11 cellular contexts compared by ENCODE assay signal in the genomic region with DNA sequence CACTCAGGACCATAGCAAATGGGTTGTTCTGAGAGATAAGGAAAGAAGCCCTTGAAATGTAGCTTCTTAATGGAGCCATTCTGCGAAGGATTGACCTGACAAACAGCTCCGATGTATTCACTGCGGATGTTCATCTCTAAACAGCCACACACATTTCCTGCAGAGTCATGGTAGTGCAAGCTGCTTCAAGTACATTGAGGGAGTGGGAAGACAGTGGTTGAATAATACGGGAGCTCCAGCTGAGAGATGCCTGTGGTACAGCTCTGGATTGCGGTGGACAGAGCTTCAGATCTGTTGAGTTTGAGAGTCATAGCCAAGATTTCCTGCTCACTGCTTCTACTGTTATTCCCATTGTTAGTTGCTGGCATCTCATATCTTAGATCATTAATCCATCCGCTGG.
DNase-seq lines count a peak whose midpoint lies in the region; ATAC-seq and TF ChIP-seq lines count a peak whose summit lies in the region.
"Had no signal": no experiment of that assay in that cellular context is flagged by ENCODE, and none has a peak within 500 bp of the region (broad histone marks: within the 10 kb centered on the region; RNA-seq: fewer than 3 reads in every experiment).

No MANE protein-coding gene starts in this region.

- H3K36me3 ChIP-seq in right lobe of liver = no peaks in the 10 kb centered on the region

- intact Hi-C loops in right lobe of liver (cut with DNase I) = no loop called here

- H3K36me3 Mint-ChIP-seq in activated naive CD8-positive, alpha-beta T cell treated with anti-CD3 and anti-CD28 coated beads, Interleukin-2, amount 10 ng/mL, durations not matched to agents 7 days and 5 days = no peaks in the 10 kb centered on the region
- peaks cover 7% of the 10 kb centered on the region for H3K36me3 Mint-ChIP-seq in memory B cell

- peak; percentile 48 for DNase-seq in AG10803 (ENCODE audit: low read depth)
- DNase-seq in EH (ENCODE audit: low read depth) = peak; percentile 16
- no peak for DNase-seq in activated naive CD8-positive, alpha-beta T cell treated with anti-CD3 and anti-CD28 coated beads, Interleukin-2, amount 10 ng/mL, durations not matched to agents 7 days and 5 days
- DNase-seq in memory B cell (ENCODE audit: low spot score in 2 of 2) = no peak
- no peak for DNase-seq in NCI-H774 (lab: John Stamatoyannopoulos, UW)
- no peak for DNase-seq in SKM-1 treated with dmso at 0.1 percent for 144 hours (lab: John Stamatoyannopoulos, UW; ENCODE audit: unreplicated experiment)
- no peak for DNase-seq in right lobe of liver
- DNase-seq: activated effector memory CD4-positive, alpha-beta T cell treated with anti-CD3 and anti-CD28 coated beads, Interleukin-2, amount 50 U/mL, for 16 hours; effector CD8-positive, alpha-beta T cell; NCI-H146 had no signal

- no peaks in the 10 kb centered on the region for H3K27me3 ChIP-seq in right lobe of liver

- 85% methylated on average over 4 of the region's 6 CpGs for WGBS in right lobe of liver (ENCODE audit: insufficient coverage, low coverage, low lambda C conversion rate, missing lambda C conversion rate)

- no peak overlapping the region for H3K4me3 ChIP-seq in AG10803 (ENCODE audit: low read length)
- no peak overlapping the region for H3K4me3 ChIP-seq in right lobe of liver

- H3K4me1 Mint-ChIP-seq in activated naive CD8-positive, alpha-beta T cell treated with anti-CD3 and anti-CD28 coated beads, Interleukin-2, amount 10 ng/mL, durations not matched to agents 7 days and 5 days = peaks cover 4% of the 10 kb centered on the region
- peaks cover 9% of the 10 kb centered on the region for H3K4me1 Mint-ChIP-seq in memory B cell

- H3K4me3 Mint-ChIP-seq in activated naive CD8-positive, alpha-beta T cell treated with anti-CD3 and anti-CD28 coated beads, Interleukin-2, amount 10 ng/mL, durations not matched to agents 7 days and 5 days = peak overlapping the region; percentile 58
- H3K4me3 Mint-ChIP-seq in memory B cell = peak overlapping the region; percentile 60

- TF ChIP-seq POLR2A in right lobe of liver (IDR thresholded peaks at IDR 0.05) = no peak

- H3K9me3 Mint-ChIP-seq in activated naive CD8-positive, alpha-beta T cell treated with anti-CD3 and anti-CD28 coated beads, Interleukin-2, amount 10 ng/mL, durations not matched to agents 7 days and 5 days = no peaks in the 10 kb centered on the region
- H3K9me3 Mint-ChIP-seq in memory B cell = peaks cover 6% of the 10 kb centered on the region

- H3K27me3 Mint-ChIP-seq in activated naive CD8-positive, alpha-beta T cell treated with anti-CD3 and anti-CD28 coated beads, Interleukin-2, amount 10 ng/mL, durations not matched to agents 7 days and 5 days = peaks cover 7% of the 10 kb centered on the region
- H3K27me3 Mint-ChIP-seq in memory B cell = peaks cover 19% of the 10 kb centered on the region

- H3K27ac ChIP-seq in right lobe of liver = no peak overlapping the region

- peaks cover 0 to 3% (median 0%) of the 10 kb centered on the region in 4 donors for H3K9me3 ChIP-seq in right lobe of liver

- no peak for ATAC-seq in activated naive CD8-positive, alpha-beta T cell treated with anti-CD3 and anti-CD28 coated beads, Interleukin-2, amount 10 ng/mL, durations not matched to agents 7 days and 5 days (ENCODE audit: low read depth)
- ATAC-seq in memory B cell (ENCODE audit: low read depth) (no peak), HG03039 (IDR thresholded peaks at IDR 0.05; ENCODE audit: unreplicated experiment) (no peak), right lobe of liver (no peak)

- H3K27ac Mint-ChIP-seq in activated naive CD8-positive, alpha-beta T cell treated with anti-CD3 and anti-CD28 coated beads, Interleukin-2, amount 10 ng/mL, durations not matched to agents 7 days and 5 days = no peak overlapping the region
- no peak overlapping the region for H3K27ac Mint-ChIP-seq in memory B cell

- POLR2A ChIA-PET in activated naive CD8-positive, alpha-beta T cell treated with anti-CD3 and anti-CD28 coated beads, Interleukin-2, amount 10 ng/mL, durations not matched to agents 7 days and 5 days (lab: Charles Lee) = no interaction called here

- no peaks in the 10 kb centered on the region for H3K4me1 ChIP-seq in right lobe of liver

- TF ChIP-seq CTCF in AG10803 (conservative IDR thresholded peaks at IDR 0.05; ENCODE audit: low read length) = no peak
- no peak for TF ChIP-seq CTCF in right lobe of liver (IDR thresholded peaks at IDR 0.05)

Comparison
In these comparisons a context has a peak if more than half of its experiments do, and no peak if none do; other contexts are left out.
1. DNase-seq: peak in AG10803 (single experiment) and EH (single experiment); none in activated naive CD8-positive, alpha-beta T cell treated with anti-CD3 and anti-CD28 coated beads, Interleukin-2, amount 10 ng/mL, durations not matched to agents 7 days and 5 days (single experiment), memory B cell (0 of 2), NCI-H774 (single experiment), SKM-1 treated with dmso at 0.1 percent for 144 hours (single experiment) and right lobe of liver (0 of 3).